In the genomic region with DNA sequence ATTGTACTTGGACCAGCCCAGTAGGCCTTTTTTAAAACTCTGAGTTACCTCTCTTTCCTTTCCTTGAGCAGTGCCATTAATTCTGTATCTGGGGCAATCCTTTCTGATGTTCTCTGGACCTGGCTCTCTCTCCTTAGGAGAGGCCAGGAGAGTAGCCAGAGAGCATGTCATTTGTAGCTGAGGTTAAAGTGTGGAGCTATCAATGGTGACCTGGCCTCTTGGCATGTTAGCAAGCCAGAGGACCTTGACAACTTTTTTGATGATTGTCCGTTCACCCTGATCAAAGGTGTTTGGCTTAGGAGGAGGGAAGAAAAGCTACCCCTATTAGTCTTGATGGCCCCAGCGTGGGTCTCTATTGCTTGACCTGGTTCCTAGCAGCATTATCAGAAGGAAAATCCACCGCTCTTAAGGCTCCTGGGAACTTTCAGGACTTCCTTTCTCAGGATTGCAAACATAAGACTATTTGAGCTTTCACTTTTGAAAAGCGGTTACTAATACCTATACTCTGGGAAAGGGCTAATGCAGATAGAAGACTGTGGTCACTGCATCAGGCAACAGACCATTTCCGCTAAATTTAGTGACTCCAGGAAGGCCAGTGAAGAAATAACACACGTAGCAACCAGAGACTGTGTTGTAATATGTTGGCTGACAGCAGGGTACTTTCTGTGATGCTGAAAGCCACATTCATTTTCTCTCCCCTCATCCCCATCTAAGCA, we compare ENCODE assay signal across 1 cellular context.
TF ChIP-seq lines count a peak whose summit lies in the region.

No MANE protein-coding gene starts in this region.

TF ChIP-seq in GM23338, 12 proteins besides CTCF, POLR2A, EP300 and RAD21:
- TF ChIP-seq, protein P1, sequence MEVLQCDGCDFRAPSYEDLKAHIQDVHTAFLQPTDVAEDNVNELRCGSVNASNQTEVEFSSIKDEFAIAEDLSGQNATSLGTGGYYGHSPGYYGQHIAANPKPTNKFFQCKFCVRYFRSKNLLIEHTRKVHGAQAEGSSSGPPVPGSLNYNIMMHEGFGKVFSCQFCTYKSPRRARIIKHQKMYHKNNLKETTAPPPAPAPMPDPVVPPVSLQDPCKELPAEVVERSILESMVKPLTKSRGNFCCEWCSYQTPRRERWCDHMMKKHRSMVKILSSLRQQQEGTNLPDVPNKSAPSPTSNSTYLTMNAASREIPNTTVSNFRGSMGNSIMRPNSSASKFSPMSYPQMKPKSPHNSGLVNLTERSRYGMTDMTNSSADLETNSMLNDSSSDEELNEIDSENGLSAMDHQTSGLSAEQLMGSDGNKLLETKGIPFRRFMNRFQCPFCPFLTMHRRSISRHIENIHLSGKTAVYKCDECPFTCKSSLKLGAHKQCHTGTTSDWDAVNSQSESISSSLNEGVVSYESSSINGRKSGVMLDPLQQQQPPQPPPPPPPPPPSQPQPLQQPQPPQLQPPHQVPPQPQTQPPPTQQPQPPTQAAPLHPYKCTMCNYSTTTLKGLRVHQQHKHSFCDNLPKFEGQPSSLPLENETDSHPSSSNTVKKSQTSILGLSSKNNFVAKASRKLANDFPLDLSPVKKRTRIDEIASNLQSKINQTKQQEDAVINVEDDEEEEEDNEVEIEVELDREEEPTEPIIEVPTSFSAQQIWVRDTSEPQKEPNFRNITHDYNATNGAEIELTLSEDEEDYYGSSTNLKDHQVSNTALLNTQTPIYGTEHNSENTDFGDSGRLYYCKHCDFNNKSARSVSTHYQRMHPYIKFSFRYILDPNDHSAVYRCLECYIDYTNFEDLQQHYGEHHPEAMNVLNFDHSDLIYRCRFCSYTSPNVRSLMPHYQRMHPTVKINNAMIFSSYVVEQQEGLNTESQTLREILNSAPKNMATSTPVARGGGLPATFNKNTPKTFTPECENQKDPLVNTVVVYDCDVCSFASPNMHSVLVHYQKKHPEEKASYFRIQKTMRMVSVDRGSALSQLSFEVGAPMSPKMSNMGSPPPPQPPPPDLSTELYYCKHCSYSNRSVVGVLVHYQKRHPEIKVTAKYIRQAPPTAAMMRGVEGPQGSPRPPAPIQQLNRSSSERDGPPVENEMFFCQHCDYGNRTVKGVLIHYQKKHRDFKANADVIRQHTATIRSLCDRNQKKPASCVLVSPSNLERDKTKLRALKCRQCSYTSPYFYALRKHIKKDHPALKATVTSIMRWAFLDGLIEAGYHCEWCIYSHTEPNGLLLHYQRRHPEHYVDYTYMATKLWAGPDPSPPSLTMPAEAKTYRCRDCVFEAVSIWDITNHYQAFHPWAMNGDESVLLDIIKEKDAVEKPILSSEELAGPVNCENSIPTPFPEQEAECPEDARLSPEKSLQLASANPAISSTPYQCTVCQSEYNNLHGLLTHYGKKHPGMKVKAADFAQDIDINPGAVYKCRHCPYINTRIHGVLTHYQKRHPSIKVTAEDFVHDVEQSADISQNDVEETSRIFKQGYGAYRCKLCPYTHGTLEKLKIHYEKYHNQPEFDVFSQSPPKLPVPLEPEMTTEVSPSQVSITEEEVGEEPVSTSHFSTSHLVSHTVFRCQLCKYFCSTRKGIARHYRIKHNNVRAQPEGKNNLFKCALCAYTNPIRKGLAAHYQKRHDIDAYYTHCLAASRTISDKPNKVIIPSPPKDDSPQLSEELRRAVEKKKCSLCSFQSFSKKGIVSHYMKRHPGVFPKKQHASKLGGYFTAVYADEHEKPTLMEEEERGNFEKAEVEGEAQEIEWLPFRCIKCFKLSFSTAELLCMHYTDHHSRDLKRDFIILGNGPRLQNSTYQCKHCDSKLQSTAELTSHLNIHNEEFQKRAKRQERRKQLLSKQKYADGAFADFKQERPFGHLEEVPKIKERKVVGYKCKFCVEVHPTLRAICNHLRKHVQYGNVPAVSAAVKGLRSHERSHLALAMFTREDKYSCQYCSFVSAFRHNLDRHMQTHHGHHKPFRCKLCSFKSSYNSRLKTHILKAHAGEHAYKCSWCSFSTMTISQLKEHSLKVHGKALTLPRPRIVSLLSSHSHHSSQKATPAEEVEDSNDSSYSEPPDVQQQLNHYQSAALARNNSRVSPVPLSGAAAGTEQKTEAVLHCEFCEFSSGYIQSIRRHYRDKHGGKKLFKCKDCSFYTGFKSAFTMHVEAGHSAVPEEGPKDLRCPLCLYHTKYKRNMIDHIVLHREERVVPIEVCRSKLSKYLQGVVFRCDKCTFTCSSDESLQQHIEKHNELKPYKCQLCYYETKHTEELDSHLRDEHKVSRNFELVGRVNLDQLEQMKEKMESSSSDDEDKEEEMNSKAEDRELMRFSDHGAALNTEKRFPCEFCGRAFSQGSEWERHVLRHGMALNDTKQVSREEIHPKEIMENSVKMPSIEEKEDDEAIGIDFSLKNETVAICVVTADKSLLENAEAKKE (CRISPR knock-in tag; IDR thresholded peaks at IDR 0.05): no peak
- TF ChIP-seq EZH2phosphoT487 (IDR thresholded peaks at IDR 0.05; ENCODE audit: unreplicated experiment) (no peak), EZH2 (IDR thresholded peaks at IDR 0.05; ENCODE audit: low read depth, unreplicated experiment) (no peak), CREB1 (CRISPR knock-in tag; IDR thresholded peaks at IDR 0.05; ENCODE audit: low read depth) (no peak), NANOG (IDR thresholded peaks at IDR 0.05; ENCODE audit: borderline replicate concordance) (no peak), STAT1 (IDR thresholded peaks at IDR 0.05; ENCODE audit: unreplicated experiment) (no peak), ZNF114 (CRISPR knock-in tag; IDR thresholded peaks at IDR 0.05) (no peak)
- TF ChIP-seq, protein P2, sequence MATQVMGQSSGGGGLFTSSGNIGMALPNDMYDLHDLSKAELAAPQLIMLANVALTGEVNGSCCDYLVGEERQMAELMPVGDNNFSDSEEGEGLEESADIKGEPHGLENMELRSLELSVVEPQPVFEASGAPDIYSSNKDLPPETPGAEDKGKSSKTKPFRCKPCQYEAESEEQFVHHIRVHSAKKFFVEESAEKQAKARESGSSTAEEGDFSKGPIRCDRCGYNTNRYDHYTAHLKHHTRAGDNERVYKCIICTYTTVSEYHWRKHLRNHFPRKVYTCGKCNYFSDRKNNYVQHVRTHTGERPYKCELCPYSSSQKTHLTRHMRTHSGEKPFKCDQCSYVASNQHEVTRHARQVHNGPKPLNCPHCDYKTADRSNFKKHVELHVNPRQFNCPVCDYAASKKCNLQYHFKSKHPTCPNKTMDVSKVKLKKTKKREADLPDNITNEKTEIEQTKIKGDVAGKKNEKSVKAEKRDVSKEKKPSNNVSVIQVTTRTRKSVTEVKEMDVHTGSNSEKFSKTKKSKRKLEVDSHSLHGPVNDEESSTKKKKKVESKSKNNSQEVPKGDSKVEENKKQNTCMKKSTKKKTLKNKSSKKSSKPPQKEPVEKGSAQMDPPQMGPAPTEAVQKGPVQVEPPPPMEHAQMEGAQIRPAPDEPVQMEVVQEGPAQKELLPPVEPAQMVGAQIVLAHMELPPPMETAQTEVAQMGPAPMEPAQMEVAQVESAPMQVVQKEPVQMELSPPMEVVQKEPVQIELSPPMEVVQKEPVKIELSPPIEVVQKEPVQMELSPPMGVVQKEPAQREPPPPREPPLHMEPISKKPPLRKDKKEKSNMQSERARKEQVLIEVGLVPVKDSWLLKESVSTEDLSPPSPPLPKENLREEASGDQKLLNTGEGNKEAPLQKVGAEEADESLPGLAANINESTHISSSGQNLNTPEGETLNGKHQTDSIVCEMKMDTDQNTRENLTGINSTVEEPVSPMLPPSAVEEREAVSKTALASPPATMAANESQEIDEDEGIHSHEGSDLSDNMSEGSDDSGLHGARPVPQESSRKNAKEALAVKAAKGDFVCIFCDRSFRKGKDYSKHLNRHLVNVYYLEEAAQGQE (IDR thresholded peaks at IDR 0.05; ENCODE audit: unreplicated experiment): no peak
- TF ChIP-seq, protein P3, sequence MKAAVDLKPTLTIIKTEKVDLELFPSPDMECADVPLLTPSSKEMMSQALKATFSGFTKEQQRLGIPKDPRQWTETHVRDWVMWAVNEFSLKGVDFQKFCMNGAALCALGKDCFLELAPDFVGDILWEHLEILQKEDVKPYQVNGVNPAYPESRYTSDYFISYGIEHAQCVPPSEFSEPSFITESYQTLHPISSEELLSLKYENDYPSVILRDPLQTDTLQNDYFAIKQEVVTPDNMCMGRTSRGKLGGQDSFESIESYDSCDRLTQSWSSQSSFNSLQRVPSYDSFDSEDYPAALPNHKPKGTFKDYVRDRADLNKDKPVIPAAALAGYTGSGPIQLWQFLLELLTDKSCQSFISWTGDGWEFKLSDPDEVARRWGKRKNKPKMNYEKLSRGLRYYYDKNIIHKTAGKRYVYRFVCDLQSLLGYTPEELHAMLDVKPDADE (IDR thresholded peaks at IDR 0.05): no peak
